ENCODE assay signal across 8 cellular contexts in the genomic region with DNA sequence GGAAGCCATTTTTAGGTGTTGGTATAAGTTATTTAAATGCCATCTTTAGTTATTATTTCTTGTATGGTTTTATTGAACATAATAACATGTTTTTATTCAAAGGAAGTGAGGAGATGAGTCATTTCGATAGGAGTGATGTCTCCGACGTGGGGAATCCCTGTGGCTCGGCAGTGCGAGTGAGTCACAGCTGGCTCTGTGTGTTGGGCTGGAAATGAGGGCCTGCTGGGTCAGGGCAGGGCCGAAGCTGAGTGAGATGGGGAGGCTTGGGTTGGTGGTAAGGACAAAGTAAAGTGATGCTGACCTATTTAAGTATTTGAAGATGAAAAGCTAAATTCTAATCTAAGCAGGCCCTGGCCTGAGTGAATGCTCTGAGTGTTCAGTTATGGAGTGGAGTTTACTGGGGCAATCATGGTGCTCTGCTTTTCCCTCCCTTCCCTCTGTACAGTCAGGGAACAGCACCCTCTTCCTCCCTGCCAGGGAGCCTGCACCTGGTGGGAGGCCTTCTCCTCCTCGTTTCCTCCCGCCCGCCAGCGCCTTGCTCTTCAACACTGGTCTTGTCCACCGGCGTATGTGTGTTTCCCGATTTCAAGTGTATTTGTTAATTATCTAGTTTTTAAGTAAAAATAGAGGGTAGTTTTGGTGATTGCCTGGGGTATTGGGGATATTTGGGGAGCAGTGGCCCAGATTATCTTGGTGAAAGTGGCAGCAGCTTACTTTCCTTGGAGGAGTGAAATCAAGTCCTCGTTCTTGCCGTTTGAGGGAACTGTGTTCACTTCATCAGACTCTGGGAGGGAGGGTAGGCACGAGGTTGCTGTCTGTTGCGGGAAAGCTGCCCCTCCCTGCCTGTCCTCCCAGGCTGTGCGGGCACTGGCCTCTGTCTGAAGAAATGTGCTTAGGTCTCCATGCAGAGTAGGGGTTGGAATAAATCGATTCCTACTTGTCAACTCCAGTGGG.
DNase-seq lines count a peak whose midpoint lies in the region; ATAC-seq and TF ChIP-seq lines count a peak whose summit lies in the region.

No MANE protein-coding gene starts in this region.

- H3K27ac ChIP-seq in psoas muscle: peak overlapping the region; percentile 70
- H3K27ac ChIP-seq in upper lobe of left lung: peak overlapping the region in 1 of 4 donors; percentile 14

- DNase-seq in D341Med (ENCODE audit: low spot score) (peak; percentile 31), MG63 (peak; percentile 91), activated T-cell treated with anti-CD3 and anti-CD28 coated beads for 48 hours (ENCODE audit: low read depth) (peak; percentile 73), fibroblast of gingiva (ENCODE audit: low read depth) (peak; percentile 64), psoas muscle (peak; percentile 79 to 84), upper lobe of left lung (peak in 1 of 2 donors; percentile 63), NCI-H2171 treated with DMSO at 0.1 percent for 48 hours (lab: John Stamatoyannopoulos, UW) (no peak)

- H3K27me3 ChIP-seq in MG63: no peaks in the 10 kb centered on the region
- H3K27me3 ChIP-seq in psoas muscle (ENCODE audit: insufficient read depth in 3 of 3, low read length in 2 of 3): no peaks in the 10 kb centered on the region
- H3K27me3 ChIP-seq in upper lobe of left lung: no peaks in the 10 kb centered on the region

- H3K36me3 ChIP-seq in MG63 (no peaks in the 10 kb centered on the region), psoas muscle (ENCODE audit: insufficient read depth in 1 of 2, low read depth in 1 of 2) (no peaks in the 10 kb centered on the region), upper lobe of left lung (no peaks in the 10 kb centered on the region)

- no peak for TF ChIP-seq POLR2A in upper lobe of left lung (IDR thresholded peaks at IDR 0.05)

- no peaks in the 10 kb centered on the region for H3K9me3 ChIP-seq in MG63
- H3K9me3 ChIP-seq in psoas muscle: no peaks in the 10 kb centered on the region
- no peaks in the 10 kb centered on the region for H3K9me3 ChIP-seq in upper lobe of left lung

- whole genome bisulfite sequencing in psoas muscle, 3 donors: 74 to 78% (median 75%) methylated on average over 19 of the region's 19 CpGs
- WGBS in upper lobe of left lung, 2 donors: 73 to 78% methylated on average over 19 of the region's 19 CpGs

- H3K4me1 ChIP-seq in psoas muscle (peaks cover 51% of the 10 kb centered on the region), upper lobe of left lung (peaks cover 10 to 22% (median 12%) of the 10 kb centered on the region in 4 donors)

- TF ChIP-seq CTCF in psoas muscle (IDR thresholded peaks at IDR 0.05) (no peak), upper lobe of left lung (IDR thresholded peaks at IDR 0.05) (no peak)

- intact Hi-C loops in psoas muscle (cut with DNase I): loop anchor here (5.0 to 10.0 kb wide), 3 partner anchors 108 to 157 kb away; no protein-coding TSS in a partner anchor

- ATAC-seq in GM21723 (IDR thresholded peaks at IDR 0.05; ENCODE audit: unreplicated experiment) (peak; percentile 95), psoas muscle (peak; percentile 67 to 71 (median 67)), upper lobe of left lung (ENCODE audit: low FRiP score in 2 of 2) (peak; percentile 51 to 95)

- H3K4me3 ChIP-seq in MG63 (no peak overlapping the region), psoas muscle (no peak overlapping the region), upper lobe of left lung (no peak overlapping the region)

- TF ChIP-seq EP300 in upper lobe of left lung (IDR thresholded peaks at IDR 0.05): no peak
